In genomic region chr22:29149841-29150555, GRCh38 we compare ENCODE assay signal across 1 cellular context.
TF ChIP-seq lines count a peak whose summit lies in the region.

No MANE protein-coding gene starts in this region.

TF ChIP-seq in HepG2, 621 proteins besides CTCF, POLR2A, EP300 and RAD21 (continued from another document):
- TF ChIP-seq ZNF280B (CRISPR knock-in tag; IDR thresholded peaks at IDR 0.05; ENCODE audit: borderline replicate concordance) (no peak), ZNF891 (CRISPR knock-in tag; IDR thresholded peaks at IDR 0.05) (no peak), ADNP (CRISPR knock-in tag; IDR thresholded peaks at IDR 0.05) (no peak), PATZ1 (CRISPR knock-in tag; IDR thresholded peaks at IDR 0.05) (0 out of 2 replicates have a peak, but pooled peaks have one; percentile 32), SOX13 (IDR thresholded peaks at IDR 0.05) (no peak), SOX13 (CRISPR knock-in tag; conservative IDR thresholded peaks at IDR 0.05 in 1 of 2, IDR thresholded peaks at IDR 0.05 in 1 of 2) (peak in 1 of 2 experiments; percentile 59; a peak in 1 of 4 replicates), SOX6 (IDR thresholded peaks at IDR 0.05) (no peak), SOX6 (CRISPR knock-in tag; IDR thresholded peaks at IDR 0.05) (peak; percentile 37; the same call in 1 of the 2 replicates), SALL1 (CRISPR knock-in tag; IDR thresholded peaks at IDR 0.05) (0 out of 2 replicates have a peak, but pooled peaks have one; percentile 12), CEBPG (CRISPR knock-in tag; IDR thresholded peaks at IDR 0.05) (peak; percentile 76), SOX5 (CRISPR knock-in tag; IDR thresholded peaks at IDR 0.05; ENCODE audit: borderline replicate concordance) (peak; percentile 64; the same call in 1 of the 2 replicates), ELF3 (CRISPR knock-in tag; IDR thresholded peaks at IDR 0.05) (peak; percentile 28; the same call in 1 of the 2 replicates), USF2 (IDR thresholded peaks at IDR 0.05; ENCODE audit: low read depth, low read length) (peak; percentile 11; the same call in 1 of the 2 replicates), USF2 (CRISPR knock-in tag; IDR thresholded peaks at IDR 0.05; ENCODE audit: borderline replicate concordance) (no peak), ZNF660 (CRISPR knock-in tag; IDR thresholded peaks at IDR 0.05; ENCODE audit: borderline replicate concordance, low read depth) (no peak), RXRB (CRISPR knock-in tag; IDR thresholded peaks at IDR 0.05; ENCODE audit: borderline replicate concordance) (peak; percentile 48; the same call in 1 of the 2 replicates)
- TF ChIP-seq, protein P1, sequence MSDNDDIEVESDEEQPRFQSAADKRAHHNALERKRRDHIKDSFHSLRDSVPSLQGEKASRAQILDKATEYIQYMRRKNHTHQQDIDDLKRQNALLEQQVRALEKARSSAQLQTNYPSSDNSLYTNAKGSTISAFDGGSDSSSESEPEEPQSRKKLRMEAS (IDR thresholded peaks at IDR 0.05): 0 out of 2 replicates have a peak, but pooled peaks have one; percentile 15
TF ChIP-seq in HepG2: peak in this region for 13.
